8 cellular contexts compared by ENCODE assay signal in genomic region chr10:929965-930364, GRCh38. TPM values are rescaled to one million over a fixed set of nuclear protein-coding genes. Genes with fewer than 3 reads are reported as not detected.
DNase-seq lines count a peak whose midpoint lies in the region; ATAC-seq and TF ChIP-seq lines count a peak whose summit lies in the region.

No MANE protein-coding gene starts in this region.

- no peak for TF ChIP-seq POLR2A in HCT116 (IDR thresholded peaks at IDR 0.05; ENCODE audit: borderline replicate concordance, extremely low read depth, insufficient read depth, insufficient read length)

- H3K27ac Mint-ChIP-seq in CD8-positive, alpha-beta memory T cell = peak overlapping the region in 7 of 8 donors; percentile 87 to 97 (median 94)
- peak overlapping the region; percentile 94 for H3K27ac Mint-ChIP-seq in T-helper 2 cell treated with Interferon-gamma antibody and Interleukin-4, amounts not matched to agents 5 μg/mL and 100 μg/mL, for 36 hours

- no peak for TF ChIP-seq RAD21 in HCT116 (IDR thresholded peaks at IDR 0.05; ENCODE audit: low read depth)

- H3K27me3 ChIP-seq in CD8-positive, alpha-beta memory T cell (ENCODE audit: insufficient read depth, low read length, poor library complexity, severe bottlenecking) = no peaks in the 10 kb centered on the region
- no peaks in the 10 kb centered on the region for H3K27me3 ChIP-seq in HCT116 (ENCODE audit: insufficient read depth, low read length)
- no peaks in the 10 kb centered on the region for H3K27me3 ChIP-seq in right cardiac atrium (ENCODE audit: control insufficient read depth, insufficient read depth)

- peaks cover 62% of the 10 kb centered on the region for H3K79me2 ChIP-seq in HCT116 (ENCODE audit: insufficient read depth, low read length)

- ATAC-seq in HCT116 (no peak), right cardiac atrium (no peak), GM18511 (IDR thresholded peaks at IDR 0.05; ENCODE audit: unreplicated experiment) (no peak)

- H3K9ac ChIP-seq in HCT116 (ENCODE audit: low read length) = peak overlapping the region; percentile 88

- peak overlapping the region; percentile 91 to 98 (median 95) for H3K4me3 Mint-ChIP-seq in CD8-positive, alpha-beta memory T cell
- peak overlapping the region; percentile 93 for H3K4me3 Mint-ChIP-seq in T-helper 2 cell treated with Interferon-gamma antibody and Interleukin-4, amounts not matched to agents 5 μg/mL and 100 μg/mL, for 36 hours

- H3K36me3 Mint-ChIP-seq in CD8-positive, alpha-beta memory T cell = peaks cover 0 to 31% (median 4%) of the 10 kb centered on the region in 3 donors
- H3K36me3 Mint-ChIP-seq in T-helper 2 cell treated with Interferon-gamma antibody and Interleukin-4, amounts not matched to agents 5 μg/mL and 100 μg/mL, for 36 hours (ENCODE audit: low read depth) = peaks cover 30% of the 10 kb centered on the region

- peaks cover 44% of the 10 kb centered on the region; the same call in 1 of the 2 replicates for H4K20me1 ChIP-seq in HCT116 (ENCODE audit: insufficient read depth)

- H3K36me3 ChIP-seq in CD8-positive, alpha-beta memory T cell (ENCODE audit: insufficient read depth, low read length) = peaks cover 2% of the 10 kb centered on the region
- H3K36me3 ChIP-seq in HCT116 (ENCODE audit: control insufficient read depth in 1 of 2, insufficient read depth in 2 of 2, low read length in 2 of 2) = peaks cover 0 to 3% of the 10 kb centered on the region in 2 experiments; a peak in 2 of 4 replicates

- H3K27ac ChIP-seq in CD8-positive, alpha-beta memory T cell (ENCODE audit: low read depth, low read length) = peak overlapping the region; percentile 45
- H3K27ac ChIP-seq in HCT116 (ENCODE audit: low read depth, low read length) = peak overlapping the region; percentile 94
- no peak overlapping the region for H3K27ac ChIP-seq in right cardiac atrium (ENCODE audit: low read length)

- no peak overlapping the region for H2AFZ ChIP-seq in HCT116 (ENCODE audit: low read depth, low read length, poor library complexity, severe bottlenecking)

- H3K9me3 ChIP-seq in CD8-positive, alpha-beta memory T cell (ENCODE audit: low read length) = no peaks in the 10 kb centered on the region
- no peaks in the 10 kb centered on the region for H3K9me3 ChIP-seq in HCT116 (ENCODE audit: control insufficient read depth in 1 of 2, insufficient read depth in 1 of 2, low read depth in 1 of 2, low read length in 2 of 2)
- no peaks in the 10 kb centered on the region for H3K9me3 ChIP-seq in right cardiac atrium (ENCODE audit: control insufficient read depth, low read length)

- POLR2A ChIA-PET in CD8-positive, alpha-beta memory T cell (lab: Charles Lee) = interaction anchor here (1.5 kb wide), 1 partner anchor 58 kb away, joined by 5 read pairs; the partner anchor contains the start of gene GTPBP4
- POLR2A ChIA-PET in HCT116 (lab: Charles Lee) = no interaction called here

- no peaks in the 10 kb centered on the region for H3K9me2 ChIP-seq in HCT116 (ENCODE audit: insufficient read depth)

- TF ChIP-seq CTCF in HCT116 (IDR thresholded peaks at IDR 0.05 in 2 of 3, conservative IDR thresholded peaks at IDR 0.05 in 1 of 3; ENCODE audit: borderline replicate concordance in 1 of 3, insufficient read depth in 1 of 3, low read depth in 2 of 3, low read length in 2 of 3) = no peak

- H3K4me2 ChIP-seq in HCT116 (ENCODE audit: low read length) = peak overlapping the region; percentile 86

- CTCF ChIA-PET in CD8-positive, alpha-beta memory T cell (lab: Charles Lee) = interaction anchor here (1.2 to 1.5 kb wide), 2 partner anchors 57 to 58 kb away, joined by 3 read pairs; partner anchors contain the start of gene GTPBP4
- CTCF ChIA-PET in HCT116 (lab: Charles Lee) = no interaction called here

- peaks cover 44 to 57% (median 56%) of the 10 kb centered on the region in 3 donors for H3K4me1 Mint-ChIP-seq in CD8-positive, alpha-beta memory T cell
- peaks cover 37% of the 10 kb centered on the region for H3K4me1 Mint-ChIP-seq in T-helper 2 cell treated with Interferon-gamma antibody and Interleukin-4, amounts not matched to agents 5 μg/mL and 100 μg/mL, for 36 hours (ENCODE audit: low read depth)

- DNase-seq in CD8-positive, alpha-beta memory T cell = no peak
- no peak for DNase-seq in HCT116 (ENCODE audit: low read depth, low spot score)
- DNase-seq in T-helper 2 cell treated with Interferon-gamma antibody and Interleukin-4, amounts not matched to agents 5 μg/mL and 100 μg/mL, for 36 hours (ENCODE audit: low spot score) = no peak
- no peak for DNase-seq in right cardiac atrium
- peak; percentile 29 for DNase-seq in stimulated activated CD8-positive, alpha-beta memory T cell treated with anti-CD3 and anti-CD28 coated beads, Interleukin-4, amount 100 ng/mL, for 48 hours
- no peak for DNase-seq in NCI-H510A treated with DMSO at 0.1 percent for 48 hours (lab: John Stamatoyannopoulos, UW)
- no peak for DNase-seq in T-helper 9 cell

- peaks cover 42% of the 10 kb centered on the region for H3K4me1 ChIP-seq in CD8-positive, alpha-beta memory T cell (ENCODE audit: insufficient read depth, low read length)
- H3K4me1 ChIP-seq in HCT116 (ENCODE audit: control insufficient read depth in 1 of 2, insufficient read depth in 2 of 2, low read length in 2 of 2) (peaks cover 9 to 10% of the 10 kb centered on the region in 2 experiments; a peak in 3 of 4 replicates), right cardiac atrium (ENCODE audit: control insufficient read depth, insufficient read depth, low read length) (peaks cover 7% of the 10 kb centered on the region)

- H3K4me3 ChIP-seq in CD8-positive, alpha-beta memory T cell (ENCODE audit: low read length) = peak overlapping the region; percentile 60
- H3K4me3 ChIP-seq in HCT116 (replicated peaks in 1 of 2; ENCODE audit: low read depth in 1 of 2, low read length in 2 of 2) (peak overlapping the region; percentile 68 to 73), right cardiac atrium (ENCODE audit: low read length) (peak overlapping the region; percentile 98)

- WGBS in right cardiac atrium = 18% methylated on average over 4 of the region's 4 CpGs

- peaks cover 0 to 2% of the 10 kb centered on the region in 2 donors for H3K27me3 Mint-ChIP-seq in CD8-positive, alpha-beta memory T cell
- H3K27me3 Mint-ChIP-seq in T-helper 2 cell treated with Interferon-gamma antibody and Interleukin-4, amounts not matched to agents 5 μg/mL and 100 μg/mL, for 36 hours (ENCODE audit: low read depth) = no peaks in the 10 kb centered on the region

- no peaks in the 10 kb centered on the region for H3K9me3 Mint-ChIP-seq in CD8-positive, alpha-beta memory T cell
- no peaks in the 10 kb centered on the region for H3K9me3 Mint-ChIP-seq in T-helper 2 cell treated with Interferon-gamma antibody and Interleukin-4, amounts not matched to agents 5 μg/mL and 100 μg/mL, for 36 hours

- RAD21 ChIA-PET in HCT116 (lab: Charles Lee; ENCODE audit: low non-redundant PET in 1 of 2, low total read pairs in 2 of 2, uncharacterized antibody in 2 of 2, unreplicated experiment in 2 of 2) = no interaction called here

- BruUV-seq in HCT116 (replicated peaks; lab: Mats Ljungman, UMichigan) = TSS peak; percentile 41

- intact Hi-C loops in HCT116 (cut with micrococcal nuclease) = loop anchor here (2.0 to 10.0 kb wide), 3 partner anchors 57 to 419 kb away; partner anchors contain the start of genes GTPBP4 and WDR37
- intact Hi-C loops in right cardiac atrium (cut with DNase I) = loop anchor here in 3 of 4 donors (5.0 to 10.0 kb wide), 3 partner anchors 55 to 245 kb away; partner anchors contain the start of genes DIP2C (in 1 of the 3) and GTPBP4 (in 1 of the 3)

TF ChIP-seq in HCT116, 20 proteins besides CTCF, POLR2A, EP300 and RAD21 (continues in another document):
- no peak for TF ChIP-seq CBX3 (IDR thresholded peaks at IDR 0.05; ENCODE audit: low read depth)
- TF ChIP-seq ZNF274 (IDR thresholded peaks at IDR 0.05; ENCODE audit: low read depth, low read length) = no peak
- TF ChIP-seq JUND (IDR thresholded peaks at IDR 0.05) = no peak
- TF ChIP-seq REST (IDR thresholded peaks at IDR 0.05; ENCODE audit: low read depth) = no peak
- TF ChIP-seq FOSL1 (IDR thresholded peaks at IDR 0.05; ENCODE audit: low read depth) = no peak
- no peak for TF ChIP-seq EGR1 (IDR thresholded peaks at IDR 0.05; ENCODE audit: low read depth)
- no peak for TF ChIP-seq YY1 (IDR thresholded peaks at IDR 0.05; ENCODE audit: extremely low read depth, insufficient replicate concordance, low read depth, low read length)
- TF ChIP-seq EZH2phosphoT487 (IDR thresholded peaks at IDR 0.05; ENCODE audit: borderline replicate concordance) = no peak

RNA-seq across cellular contexts. Expression of gene LARP4B, which starts 1.5 kb away (rescaled TPM):
- total RNA-seq in CD8-positive, alpha-beta memory T cell = 100 to 1,000 TPM; 121 to 128 TPM
- 30.6 TPM for polyA plus RNA-seq in CD8-positive, alpha-beta memory T cell
- total RNA-seq in HCT116 (2021; ENCODE audit: unreplicated experiment) (122 TPM), right cardiac atrium (10 to 100 TPM; 46.9 to 59.3 (median 50.5) TPM)
- 33.4 and 34.3 TPM in 2 replicates for polyA plus RNA-seq in HCT116 (2012)
- polyA plus RNA-seq in right cardiac atrium = 12.1 TPM

RNA-seq across cellular contexts. Expression of gene GTPBP4, which starts 58.3 kb away (rescaled TPM):
- total RNA-seq in CD8-positive, alpha-beta memory T cell = 100 to 1,000 TPM; 147 to 156 TPM
- 21.9 TPM for polyA plus RNA-seq in CD8-positive, alpha-beta memory T cell
- total RNA-seq in HCT116 (2021; ENCODE audit: unreplicated experiment) (111 TPM), right cardiac atrium (10 to 100 TPM; 22.9 to 29.8 (median 27.5) TPM)
- polyA plus RNA-seq in HCT116 (2012) = 41.8 and 49.2 TPM in 2 replicates
- polyA plus RNA-seq in right cardiac atrium = 16.8 TPM
